ENCODE assay signal across 13 cellular contexts in genomic region chr9:92771309-92771708, GRCh38.
"Had no signal": no experiment of that assay in that cellular context is flagged by ENCODE, and none has a peak within 500 bp of the region (broad histone marks: within the 10 kb centered on the region; RNA-seq: fewer than 3 reads in every experiment).

No MANE protein-coding gene starts in this region.

- H3K27ac Mint-ChIP-seq: activated naive CD8-positive, alpha-beta T cell treated with anti-CD3 and anti-CD28 coated beads, Interleukin-2, amount 50 U/mL, for 24 hours had no signal

- H3K9me3 Mint-ChIP-seq: activated naive CD8-positive, alpha-beta T cell treated with anti-CD3 and anti-CD28 coated beads, Interleukin-2, amount 50 U/mL, for 24 hours; activated T-cell treated with anti-CD3 and anti-CD28 coated beads, Interleukin-2, amount 50 U/mL, for 72 hours had no signal

- H3K27me3 ChIP-seq: ascending aorta, gastroesophageal sphincter, right atrium auricular region, tibial nerve had no signal

- DNase-seq: activated CD4-positive, alpha-beta T cell treated with anti-CD3 and anti-CD28 coated beads, Interleukin-2, amount 50 U/mL, for 4 hours; activated naive CD8-positive, alpha-beta T cell treated with anti-CD3 and anti-CD28 coated beads, Interleukin-2, amount 50 U/mL, for 24 hours; activated T-cell treated with anti-CD3 and anti-CD28 coated beads, Interleukin-2, amount 50 U/mL, for 72 hours; kidney glomerular epithelial cell; naive thymus-derived CD4-positive, alpha-beta T cell; nucleus accumbens; small intestine; T-helper 2 cell had no signal

- H3K27me3 Mint-ChIP-seq: activated naive CD8-positive, alpha-beta T cell treated with anti-CD3 and anti-CD28 coated beads, Interleukin-2, amount 50 U/mL, for 24 hours had no signal

- H3K36me3 ChIP-seq: ascending aorta, gastroesophageal sphincter, right atrium auricular region, tibial nerve had no signal

- FAIRE-seq: small intestine, TTC549 had no signal

- H3K4me3 ChIP-seq: ascending aorta, gastroesophageal sphincter, right atrium auricular region, tibial nerve had no signal

- ATAC-seq: activated naive CD8-positive, alpha-beta T cell treated with anti-CD3 and anti-CD28 coated beads, Interleukin-2, amount 50 U/mL, for 24 hours; activated T-cell treated with anti-CD3 and anti-CD28 coated beads, Interleukin-2, amount 50 U/mL, for 72 hours; gastroesophageal sphincter had no signal

- H3K27ac ChIP-seq: ascending aorta, gastroesophageal sphincter, tibial nerve had no signal

- H3K4me3 Mint-ChIP-seq: activated naive CD8-positive, alpha-beta T cell treated with anti-CD3 and anti-CD28 coated beads, Interleukin-2, amount 50 U/mL, for 24 hours; activated T-cell treated with anti-CD3 and anti-CD28 coated beads, Interleukin-2, amount 50 U/mL, for 72 hours had no signal

- H3K36me3 Mint-ChIP-seq: naive thymus-derived CD4-positive, alpha-beta T cell had no signal

- H3K9me3 ChIP-seq: ascending aorta, gastroesophageal sphincter, right atrium auricular region, tibial nerve had no signal

- H3K4me1 ChIP-seq: ascending aorta, gastroesophageal sphincter had no signal
